21 cellular contexts compared by ENCODE assay signal in the genomic region with DNA sequence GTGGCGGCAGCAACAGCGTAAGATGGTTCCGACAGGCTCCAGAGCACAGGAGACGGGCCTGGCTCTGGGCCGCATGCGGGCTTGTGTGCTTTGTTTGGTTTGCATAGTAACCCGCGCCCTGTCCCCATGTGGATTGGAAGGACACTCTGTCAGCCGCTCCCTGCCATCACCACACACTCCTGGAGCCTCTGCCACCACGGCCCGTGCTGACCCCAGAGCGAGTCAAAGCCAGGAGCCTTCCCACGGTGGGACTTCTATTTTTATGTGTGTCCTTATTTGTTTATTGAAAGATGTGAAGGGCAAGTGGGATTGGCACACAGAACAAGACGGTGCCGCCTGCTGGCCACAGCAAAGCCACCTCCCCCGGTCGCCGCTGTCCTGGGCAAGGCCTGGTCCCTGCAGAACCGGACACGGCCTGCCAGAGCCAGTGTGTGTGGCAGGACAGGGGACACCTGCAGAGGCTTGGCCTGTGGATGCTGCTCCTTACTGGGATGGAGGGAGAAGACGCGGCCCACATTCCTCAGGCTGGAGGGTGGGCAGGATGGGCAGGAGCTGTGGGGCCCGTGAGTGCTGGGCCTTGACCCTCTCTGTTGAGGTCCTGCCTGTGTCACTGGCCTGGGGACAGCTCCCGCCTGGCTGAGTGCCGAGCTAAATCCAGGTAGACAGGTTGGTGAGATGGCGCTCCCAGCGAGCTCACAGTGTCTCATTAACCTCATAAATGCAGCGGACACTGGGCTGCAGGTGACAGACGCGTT.
DNase-seq lines count a peak whose midpoint lies in the region; ATAC-seq and TF ChIP-seq lines count a peak whose summit lies in the region.
"Had no signal": no experiment of that assay in that cellular context is flagged by ENCODE, and none has a peak within 500 bp of the region (broad histone marks: within the 10 kb centered on the region; RNA-seq: fewer than 3 reads in every experiment).

No MANE protein-coding gene starts in this region.

- H3K9me3 Mint-ChIP-seq in CD4-positive, alpha-beta T cell, result no peaks in the 10 kb centered on the region
- H3K9me3 Mint-ChIP-seq: T-cell had no signal

- DNase-seq in CD4-positive, alpha-beta T cell, result no peak
- DNase-seq in caudate nucleus (lab: John Stamatoyannopoulos, UW) (peak in 1 of 61 donors; percentile 53), left ventricle myocardium inferior (peak; percentile 86), prostate gland (ENCODE audit: low spot score) (peak; percentile 73), iPS-NIHi11 (ENCODE audit: low spot score) (no peak), ACHN (no peak), foreskin fibroblast (no peak)
- DNase-seq: activated CD4-positive, CD25-positive, alpha-beta regulatory T cell treated with anti-CD3 and anti-CD28 coated beads, Interleukin-2, amount 50 U/mL, for 72 hours; activated naive CD4-positive, alpha-beta T cell treated with Interleukin-2 at 50 U/mL for 16 hours; Calu3; MM.1S; NCI-H2107; NCI-H82; stimulated activated CD4-positive, alpha-beta T cell treated with anti-CD3 and anti-CD28 coated beads, Interleukin-2, amount 100 ng/mL, for 24 hours; stimulated activated CD8-positive, alpha-beta memory T cell treated with anti-CD3 and anti-CD28 coated beads, Interleukin-4, amount 100 ng/mL, for 48 hours; T-cell; trophoblast cell had no signal

- no peak for TF ChIP-seq CTCF in CD4-positive, alpha-beta T cell (IDR thresholded peaks at IDR 0.05)
- peak; percentile 53 for TF ChIP-seq CTCF in left ventricle myocardium inferior (IDR thresholded peaks at IDR 0.05; ENCODE audit: borderline replicate concordance)
- peak in 3 of 4 experiments; percentile 32 to 56 (median 47) for TF ChIP-seq CTCF in prostate gland (IDR thresholded peaks at IDR 0.05)
- no peak for TF ChIP-seq CTCF in foreskin fibroblast (IDR thresholded peaks at IDR 0.05; ENCODE audit: low read depth, low read length)

- peak overlapping the region; percentile 40 for H3K4me3 ChIP-seq in left ventricle myocardium inferior
- no peak overlapping the region for H3K4me3 ChIP-seq in prostate gland
- H3K4me3 ChIP-seq in foreskin fibroblast (ENCODE audit: low read depth in 1 of 2, low read length in 2 of 2), result no peak overlapping the region
- H3K4me3 ChIP-seq: cardiac muscle cell had no signal

- CTCF ChIA-PET in CD4-positive, alpha-beta T cell (lab: Charles Lee), result no interaction called here

- peak overlapping the region; percentile 12 for H3K27ac Mint-ChIP-seq in CD4-positive, alpha-beta T cell
- H3K27ac Mint-ChIP-seq: T-cell had no signal

- H3K27ac ChIP-seq in CD4-positive, alpha-beta T cell (ENCODE audit: low read depth, low read length), result no peak overlapping the region
- peak overlapping the region; percentile 18 for H3K27ac ChIP-seq in caudate nucleus (ENCODE audit: low read depth, low read length)
- H3K27ac ChIP-seq in left ventricle myocardium inferior (replicated peaks), result peak overlapping the region; percentile 94
- peak overlapping the region; percentile 82 to 88 for H3K27ac ChIP-seq in prostate gland
- H3K27ac ChIP-seq: cardiac muscle cell had no signal

- no peak for TF ChIP-seq POLR2A in prostate gland (IDR thresholded peaks at IDR 0.05)

- ATAC-seq in CD4-positive, alpha-beta T cell (ENCODE audit: poor library complexity), result no peak
- ATAC-seq in HG03159 (IDR thresholded peaks at IDR 0.05; ENCODE audit: unreplicated experiment), result no peak
- ATAC-seq: Panc1, T-cell had no signal

- 48% methylated on average over 28 of the region's 30 CpGs for WGBS in prostate gland

- peaks cover 13% of the 10 kb centered on the region for H3K4me1 Mint-ChIP-seq in CD4-positive, alpha-beta T cell (ENCODE audit: low read depth)

- H3K36me3 Mint-ChIP-seq in CD4-positive, alpha-beta T cell (ENCODE audit: low read depth), result peaks cover 39% of the 10 kb centered on the region

- H3K36me3 ChIP-seq in left ventricle myocardium inferior, result peaks cover 4% of the 10 kb centered on the region
- H3K36me3 ChIP-seq in prostate gland, result no peaks in the 10 kb centered on the region
- H3K36me3 ChIP-seq: cardiac muscle cell had no signal

- H3K27me3 Mint-ChIP-seq in CD4-positive, alpha-beta T cell, result no peaks in the 10 kb centered on the region
- H3K27me3 Mint-ChIP-seq: progenitor cell of endocrine pancreas, T-cell had no signal

- POLR2A ChIA-PET in CD4-positive, alpha-beta T cell (lab: Charles Lee), result no interaction called here

- intact Hi-C loops in CD4-positive, alpha-beta T cell (cut with DNase I, micrococcal nuclease), result no loop called here
- intact Hi-C loops in left ventricle myocardium inferior (cut with micrococcal nuclease), result no loop called here
- intact Hi-C loops in prostate gland (cut with DNase I), result no loop called here

- H3K27me3 ChIP-seq in CD4-positive, alpha-beta T cell (ENCODE audit: control insufficient read depth, insufficient read depth, low read length), result no peaks in the 10 kb centered on the region
- H3K27me3 ChIP-seq in left ventricle myocardium inferior (ENCODE audit: low read depth) (no peaks in the 10 kb centered on the region), prostate gland (replicated peaks; ENCODE audit: insufficient read depth) (no peaks in the 10 kb centered on the region)
- H3K27me3 ChIP-seq: cardiac muscle cell had no signal

- peaks cover 77% of the 10 kb centered on the region for H3K4me1 ChIP-seq in left ventricle myocardium inferior
- peaks cover 27% of the 10 kb centered on the region for H3K4me1 ChIP-seq in prostate gland (replicated peaks)

- in situ Hi-C loops in ACHN (cut with HindIII; ENCODE audit: low pct_ligation_motif_present, low pct_unique_long_range_greater_than_20kb, low sequenced_read_pairs), result no loop called here

- H3K9me3 ChIP-seq in CD4-positive, alpha-beta T cell (ENCODE audit: control insufficient read depth, low read length), result no peaks in the 10 kb centered on the region
- H3K9me3 ChIP-seq in left ventricle myocardium inferior (replicated peaks), result no peaks in the 10 kb centered on the region
- H3K9me3 ChIP-seq in prostate gland, result no peaks in the 10 kb centered on the region

- H3K4me3 Mint-ChIP-seq in CD4-positive, alpha-beta T cell, result no peak overlapping the region
- H3K4me3 Mint-ChIP-seq: T-cell had no signal

Comparison
In these comparisons a context has a peak if more than half of its experiments do, and no peak if none do; other contexts are left out.
1. DNase-seq: peak in left ventricle myocardium inferior (single experiment) and prostate gland (single experiment); none in CD4-positive, alpha-beta T cell (0 of 10), iPS-NIHi11 (single experiment), ACHN (single experiment) and foreskin fibroblast (0 of 2).
2. CTCF ChIP-seq: peak in left ventricle myocardium inferior (single experiment) and prostate gland (3 of 4); none in CD4-positive, alpha-beta T cell (single experiment) and foreskin fibroblast (single experiment).